8 cellular contexts compared by ENCODE assay signal in genomic region chr1:203325418-203326091, GRCh38. TPM values are rescaled to one million over a fixed set of nuclear protein-coding genes. Genes with fewer than 3 reads are reported as not detected.
DNase-seq lines count a peak whose midpoint lies in the region; ATAC-seq and TF ChIP-seq lines count a peak whose summit lies in the region.

No MANE protein-coding gene starts in this region.

- H3K4me2 ChIP-seq in H9 (ENCODE audit: insufficient read depth, insufficient read length, low read length) (no peak overlapping the region), PC-9 (no peak overlapping the region)

- no peak for DNase-seq in H9
- DNase-seq in NCI-H510A treated with DMSO at 0.1 percent for 48 hours (lab: John Stamatoyannopoulos, UW), result peak; percentile 91
- DNase-seq in dermis blood vessel endothelial cell, result peak; percentile 53
- no peak for DNase-seq in nephron progenitor cell
- no peak for DNase-seq in foreskin keratinocyte
- DNase-seq in GM19238 (ENCODE audit: insufficient read length, low spot score), result no peak
- no peak for DNase-seq in PC-9

- H3K36me3 ChIP-seq in PC-9 (ENCODE audit: low read depth), result no peaks in the 10 kb centered on the region

- H2BK5ac ChIP-seq in H9 (ENCODE audit: insufficient read length, low read length), result no peak overlapping the region

- no peak overlapping the region for H3T11ph ChIP-seq in H9 (ENCODE audit: low read length)

- H3K27ac ChIP-seq in H9 (ENCODE audit: insufficient read length, low read depth, low read length) (no peak overlapping the region), foreskin keratinocyte (no peak overlapping the region), PC-9 (no peak overlapping the region)

- H3K4me3 Mint-ChIP-seq in H9, result no peak overlapping the region; a peak in 1 of 5 replicates
- H3K4me3 Mint-ChIP-seq in nephron progenitor cell, result no peak overlapping the region

- H2BK20ac ChIP-seq in H9 (ENCODE audit: low read depth, low read length, poor library complexity, severe bottlenecking), result no peak overlapping the region

- no peak overlapping the region for H2BK12ac ChIP-seq in H9 (ENCODE audit: insufficient read length, low read depth, low read length)

- H3K4me3 ChIP-seq in PC-9, result no peak overlapping the region

- H3K9me2 ChIP-seq in PC-9 (ENCODE audit: insufficient read depth), result no peaks in the 10 kb centered on the region

- no peak overlapping the region for H4K91ac ChIP-seq in H9 (ENCODE audit: insufficient read length, low read depth, low read length)

- TF ChIP-seq CTCF in H9 (conservative IDR thresholded peaks at IDR 0.05) (no peak), nephron progenitor cell (IDR thresholded peaks at IDR 0.05) (no peak), foreskin keratinocyte (conservative IDR thresholded peaks at IDR 0.05) (no peak), PC-9 (conservative IDR thresholded peaks at IDR 0.05) (no peak)

- H3K4me1 ChIP-seq in H9 (ENCODE audit: insufficient read depth, low read length), result peaks cover 5% of the 10 kb centered on the region; the same call in 1 of the 2 replicates
- H3K4me1 ChIP-seq in foreskin keratinocyte, result peaks cover 6% of the 10 kb centered on the region
- H3K4me1 ChIP-seq in PC-9 (replicated peaks; ENCODE audit: insufficient read depth), result peaks cover 13% of the 10 kb centered on the region

- no peaks in the 10 kb centered on the region for H3K36me3 Mint-ChIP-seq in H9 (ENCODE audit: insufficient read depth in 1 of 3, low read depth in 3 of 3)
- H3K36me3 Mint-ChIP-seq in nephron progenitor cell (ENCODE audit: low read depth), result no peaks in the 10 kb centered on the region

- no peak overlapping the region for H3K4ac ChIP-seq in H9 (ENCODE audit: low read depth, low read length)

- no peak overlapping the region for H2BK120ac ChIP-seq in H9 (ENCODE audit: low read depth, low read length, poor library complexity, severe bottlenecking)

- H3F3A ChIP-seq in PC-9 (ENCODE audit: insufficient read depth, low read depth), result peaks cover 6% of the 10 kb centered on the region; the same call in 1 of the 2 replicates

- no peak overlapping the region for H2AK5ac ChIP-seq in H9 (ENCODE audit: insufficient read length, low read length)

- POLR2A ChIA-PET in PC-9 (lab: Charles Lee; ENCODE audit: unreplicated experiment), result no interaction called here

- H3K4me1 Mint-ChIP-seq in H9 (peaks cover 52 to 74% of the 10 kb centered on the region in 2 experiments), nephron progenitor cell (peaks cover 84% of the 10 kb centered on the region)

- H2AFZ ChIP-seq in H9 (ENCODE audit: low read length) (no peak overlapping the region), PC-9 (no peak overlapping the region)

- H3K14ac ChIP-seq in H9 (ENCODE audit: insufficient read depth, low read length), result peak overlapping the region; percentile 24; the same call in 1 of the 2 replicates

- H3K9me3 ChIP-seq in H9 (ENCODE audit: control insufficient read depth, low read depth, low read length) (no peaks in the 10 kb centered on the region), PC-9 (ENCODE audit: insufficient read depth, low read depth) (no peaks in the 10 kb centered on the region)

- no peak overlapping the region for H3K18ac ChIP-seq in H9 (ENCODE audit: insufficient read length, low read depth, low read length)

- no peak overlapping the region for H3K56ac ChIP-seq in H9 (ENCODE audit: insufficient read length, low read depth, low read length)

- H4K8ac ChIP-seq in H9 (replicated peaks; ENCODE audit: insufficient read length, low read depth, low read length), result no peak overlapping the region

- no peaks in the 10 kb centered on the region for H3K79me1 ChIP-seq in H9 (ENCODE audit: insufficient read depth, low read depth, low read length, poor library complexity, severe bottlenecking)

- BruUV-seq in PC-9 (replicated peaks; lab: Mats Ljungman, UMichigan), result no TSS peak

- H3K9ac ChIP-seq in H9 (ENCODE audit: extremely low read depth, insufficient read length, low read length), result no peak overlapping the region

- H3K23ac ChIP-seq in H9 (ENCODE audit: insufficient read length, low read depth, low read length), result no peak overlapping the region

- no peak for ATAC-seq in foreskin keratinocyte
- ATAC-seq in GM19023 (IDR thresholded peaks at IDR 0.05; ENCODE audit: unreplicated experiment), result no peak

- peak overlapping the region in 1 of 3 experiments; percentile 29; a peak in 3 of 7 replicates for H3K27ac Mint-ChIP-seq in H9
- H3K27ac Mint-ChIP-seq in nephron progenitor cell, result peak overlapping the region; percentile 95

- H2BK15ac ChIP-seq in H9 (ENCODE audit: low read depth, low read length), result no peak overlapping the region

- CTCF ChIA-PET in PC-9 (lab: Charles Lee), result interaction anchor here (0.5 to 0.6 kb wide), 2 partner anchors 55 to 1035 kb away, joined by 3 read pairs; no protein-coding TSS in a partner anchor

- peaks cover 4% of the 10 kb centered on the region for H3K23me2 ChIP-seq in H9 (ENCODE audit: insufficient read length, low read depth, low read length, poor library complexity, severe bottlenecking)

- peaks cover 12% of the 10 kb centered on the region; the same call in 1 of the 2 replicates for H3K27me3 ChIP-seq in H9 (ENCODE audit: insufficient read depth, low read length)
- H3K27me3 ChIP-seq in foreskin keratinocyte, result no peaks in the 10 kb centered on the region
- peaks cover 17% of the 10 kb centered on the region; the same call in 1 of the 2 replicates for H3K27me3 ChIP-seq in PC-9 (ENCODE audit: insufficient read depth, low read depth)

- no peaks in the 10 kb centered on the region for H3K9me3 Mint-ChIP-seq in H9
- no peaks in the 10 kb centered on the region for H3K9me3 Mint-ChIP-seq in nephron progenitor cell

- H4K20me1 ChIP-seq in H9 (ENCODE audit: control insufficient read depth, insufficient read depth, insufficient read length) (peaks cover 4% of the 10 kb centered on the region), PC-9 (ENCODE audit: insufficient read depth) (no peaks in the 10 kb centered on the region)

- intact Hi-C loops in PC-9 (cut with micrococcal nuclease; ENCODE audit: unreplicated experiment), result loop anchor here (5.0 kb wide), 1 partner anchor 288 kb away; no protein-coding TSS in a partner anchor

- H4K5ac ChIP-seq in H9 (ENCODE audit: insufficient read length, low read depth, low read length), result no peak overlapping the region

- no peaks in the 10 kb centered on the region for H3K79me2 ChIP-seq in H9 (ENCODE audit: insufficient read depth, low read length)
- no peaks in the 10 kb centered on the region for H3K79me2 ChIP-seq in PC-9 (ENCODE audit: low read depth)

- WGBS in H9 (ENCODE audit: extremely low coverage, insufficient read length, low lambda C conversion rate), result no CpG with 5 or more reads among the region's 13 CpGs

- peaks cover 88% of the 10 kb centered on the region for H3K27me3 Mint-ChIP-seq in H9 (ENCODE audit: low read depth)
- H3K27me3 Mint-ChIP-seq in nephron progenitor cell (ENCODE audit: low read depth, poor library complexity), result peaks cover 8% of the 10 kb centered on the region

RNA-seq across cellular contexts. Expression of gene BTG2, which starts 20.2 kb away (rescaled TPM):
- total RNA-seq in H9 (2021) (2.9 and 4.1 TPM in 2 replicates), dermis blood vessel endothelial cell (63.5 and 64.7 TPM in 2 replicates), foreskin keratinocyte (25.5 and 26.5 TPM in 2 replicates), PC-9 (2021) (11.1 and 13.8 TPM in 2 replicates)
- 15.0 and 19.0 TPM in 2 replicates for polyA plus RNA-seq in foreskin keratinocyte

RNA-seq across cellular contexts. Expression of gene FMOD, which starts 25.4 kb away (rescaled TPM):
- not detected in 2 replicates for total RNA-seq in H9 (2021)
- 11.4 and 21.2 TPM in 2 replicates for total RNA-seq in dermis blood vessel endothelial cell
- 0.28 and 0.54 TPM in 2 replicates for total RNA-seq in foreskin keratinocyte
- 0.35 and 0.60 TPM in 2 replicates for polyA plus RNA-seq in foreskin keratinocyte
- total RNA-seq in PC-9 (2021), result not detected in 2 replicates

Comparison
In these comparisons a context has a peak if more than half of its experiments do, and no peak if none do; other contexts are left out.
1. DNase-seq: peak in NCI-H510A treated with DMSO at 0.1 percent for 48 hours (single experiment) and dermis blood vessel endothelial cell (single experiment); none in H9 (single experiment), nephron progenitor cell (single experiment), foreskin keratinocyte (0 of 2), GM19238 (single experiment) and PC-9 (0 of 2).